Comparison of ENCODE assay signal across 8 cellular contexts in genomic region chr2:32278476-32278853, GRCh38. TPM values are rescaled to one million over a fixed set of nuclear protein-coding genes. Genes with fewer than 3 reads are reported as not detected.
DNase-seq lines count a peak whose midpoint lies in the region; ATAC-seq and TF ChIP-seq lines count a peak whose summit lies in the region.

No MANE protein-coding gene starts in this region.

- H3K4me3 ChIP-seq in Caco-2 (ENCODE audit: low read depth, low read length), result peak overlapping the region; percentile 77
- peak overlapping the region; percentile 93 for H3K4me3 ChIP-seq in PC-9
- H3K4me3 ChIP-seq in ovary, result peak overlapping the region; percentile 98

- H3F3A ChIP-seq in PC-9 (ENCODE audit: insufficient read depth, low read depth), result no peaks in the 10 kb centered on the region

- peak overlapping the region; percentile 83 for H3K4me3 Mint-ChIP-seq in Caco-2 (ENCODE audit: unreplicated experiment)

- H3K4me1 ChIP-seq in Caco-2 (peaks cover 6% of the 10 kb centered on the region; the same call in 1 of the 2 replicates), PC-9 (replicated peaks; ENCODE audit: insufficient read depth) (peaks cover 6% of the 10 kb centered on the region), ovary (ENCODE audit: insufficient read depth) (peaks cover 5% of the 10 kb centered on the region)

- H3K27me3 ChIP-seq in Caco-2 (replicated peaks; ENCODE audit: control insufficient read depth, insufficient read depth, low read length) (no peaks in the 10 kb centered on the region), PC-9 (ENCODE audit: insufficient read depth, low read depth) (no peaks in the 10 kb centered on the region), ovary (no peaks in the 10 kb centered on the region)

- no peaks in the 10 kb centered on the region for H3K4me1 Mint-ChIP-seq in Caco-2 (ENCODE audit: low read depth, unreplicated experiment)

- DNase-seq in Caco-2, result no peak
- DNase-seq in PC-9, result no peak
- no peak for DNase-seq in epithelial cell of prostate (ENCODE audit: low read depth, low spot score)
- no peak for DNase-seq in ovary
- DNase-seq in NCI-H1694 (lab: John Stamatoyannopoulos, UW), result no peak
- DNase-seq in RPMI8226, result no peak
- no peak for DNase-seq in amniotic stem cell (lab: John Stamatoyannopoulos, UW)

- intact Hi-C loops in Caco-2 (cut with micrococcal nuclease; ENCODE audit: unreplicated experiment), result no loop called here
- intact Hi-C loops in PC-9 (cut with micrococcal nuclease; ENCODE audit: unreplicated experiment), result no loop called here
- intact Hi-C loops in ovary (cut with DNase I), result no loop called here

- BruUV-seq in Caco-2 (replicated peaks; lab: Mats Ljungman, UMichigan) (TSS peak; percentile 48), PC-9 (replicated peaks; lab: Mats Ljungman, UMichigan) (TSS peak; percentile 31)

- TF ChIP-seq CTCF in Caco-2 (IDR thresholded peaks at IDR 0.05; ENCODE audit: insufficient read depth in 1 of 2, low read depth in 1 of 2, low read length in 1 of 2, severe bottlenecking in 1 of 2, unreplicated experiment in 1 of 2) (no peak), PC-9 (conservative IDR thresholded peaks at IDR 0.05) (no peak), ovary (IDR thresholded peaks at IDR 0.05) (no peak)

- H3K9me3 ChIP-seq in Caco-2 (no peaks in the 10 kb centered on the region), PC-9 (ENCODE audit: insufficient read depth, low read depth) (no peaks in the 10 kb centered on the region), ovary (no peaks in the 10 kb centered on the region)

- no peaks in the 10 kb centered on the region for H3K27me3 Mint-ChIP-seq in Caco-2 (ENCODE audit: insufficient read depth, unreplicated experiment)

- POLR2A ChIA-PET in Caco-2 (lab: Charles Lee), result no interaction called here
- POLR2A ChIA-PET in PC-9 (lab: Charles Lee; ENCODE audit: unreplicated experiment), result interaction anchor here (0.6 to 0.7 kb wide), 3 partner anchors 21 to 1498 kb away, joined by 3 to 12 read pairs (median 6); no protein-coding TSS in a partner anchor

- H3K36me3 ChIP-seq in Caco-2 (ENCODE audit: control insufficient read depth, insufficient read depth, low read length) (no peaks in the 10 kb centered on the region), PC-9 (ENCODE audit: low read depth) (0 out of 2 replicates have a peak, but pooled peaks cover 6% of the 10 kb centered on the region), ovary (no peaks in the 10 kb centered on the region)

- no peak for ATAC-seq in HG02852 (IDR thresholded peaks at IDR 0.05; ENCODE audit: unreplicated experiment)

- no peak for TF ChIP-seq POLR2A in ovary (IDR thresholded peaks at IDR 0.05)

- 1 to 6% (median 2%) methylated on average over 6 of the region's 6 CpGs for WGBS in ovary, 3 donors

- peaks cover 27% of the 10 kb centered on the region for H3K36me3 Mint-ChIP-seq in Caco-2 (ENCODE audit: insufficient read depth, unreplicated experiment)

- H2AFZ ChIP-seq in PC-9, result peak overlapping the region; percentile 91

- peak overlapping the region; percentile 92 for H3K27ac Mint-ChIP-seq in Caco-2 (ENCODE audit: unreplicated experiment)

- H3K27ac ChIP-seq in PC-9 (no peak overlapping the region), epithelial cell of prostate (peak overlapping the region; percentile 69), ovary (peak overlapping the region in 1 of 2 donors; percentile 63)

- peaks cover 51% of the 10 kb centered on the region for H3K79me2 ChIP-seq in PC-9 (ENCODE audit: low read depth)

- H3K9me3 Mint-ChIP-seq in Caco-2 (ENCODE audit: unreplicated experiment), result no peaks in the 10 kb centered on the region

- H4K20me1 ChIP-seq in PC-9 (ENCODE audit: insufficient read depth), result no peaks in the 10 kb centered on the region

- CTCF ChIA-PET in Caco-2 (lab: Charles Lee) (interaction anchor here (0.6 kb wide), 1 partner anchor 51 kb away, joined by 8 read pairs; no protein-coding TSS in a partner anchor), PC-9 (lab: Charles Lee) (no interaction called here)

- H3K4me2 ChIP-seq in PC-9, result peak overlapping the region; percentile 89

- no peak for TF ChIP-seq EP300 in ovary (IDR thresholded peaks at IDR 0.05)

- no peaks in the 10 kb centered on the region for H3K9me2 ChIP-seq in PC-9 (ENCODE audit: insufficient read depth)

RNA-seq across cellular contexts. Expression of gene YIPF4, which starts 0.8 kb away (rescaled TPM):
- total RNA-seq in Caco-2 (2022), result 46.4 and 60.2 TPM in 2 replicates
- total RNA-seq in PC-9 (2021), result 40.9 and 42.4 TPM in 2 replicates
- 10 to 100 TPM; 10.3 to 45.0 (median 37.7) TPM for total RNA-seq in ovary
- 10 to 100 TPM; 15.6 to 28.5 TPM for polyA plus RNA-seq in ovary

RNA-seq across cellular contexts. Expression of gene NLRC4, which starts 13.8 kb away (rescaled TPM):
- total RNA-seq in Caco-2 (2022) (not detected in 2 replicates), PC-9 (2021) (not detected in 2 replicates), ovary (1 to 10 TPM in 1 of 7 donors, under 1 TPM in 6; 0.15 to 1.7 (median 0.38) TPM)
- polyA plus RNA-seq in ovary, result 1 to 10 TPM in 1 of 2 donors, under 1 TPM in 1; 0.21 to 1.8 TPM
